8 cellular contexts compared by ENCODE assay signal in genomic region chr18:68623342-68623741, GRCh38.
A peak's percentile ranks its signal among the peaks of the same experiment; 100 is the strongest.
DNase-seq lines count a peak whose midpoint lies in the region; ATAC-seq, FAIRE-seq and TF ChIP-seq lines count a peak whose summit lies in the region.

No MANE protein-coding gene starts in this region.

- peak; percentile 69 for DNase-seq in COR-L47 (lab: John Stamatoyannopoulos, UW)
- peak; percentile 89 for DNase-seq in LHCN-M2 (ENCODE audit: low read depth)
- DNase-seq in RCC 7860 (ENCODE audit: low spot score), result peak; percentile 18
- DNase-seq in caudate nucleus (lab: John Stamatoyannopoulos, UW), result peak in 48 of 61 donors; percentile 0 to 69 (median 22)
- DNase-seq in right lobe of liver, result no peak
- DNase-seq in urothelium cell line (ENCODE audit: low spot score), result peak; percentile 50

- H3K27me3 ChIP-seq in right lobe of liver, result no peaks in the 10 kb centered on the region

- H3K27ac ChIP-seq in caudate nucleus (ENCODE audit: low read depth, low read length), result no peak overlapping the region
- no peak overlapping the region for H3K27ac ChIP-seq in right lobe of liver

- no peaks in the 10 kb centered on the region for H3K4me1 ChIP-seq in right lobe of liver

- no peak for TF ChIP-seq POLR2A in right lobe of liver (IDR thresholded peaks at IDR 0.05)

- 7% methylated on average over 2 of the region's 3 CpGs for WGBS in right lobe of liver (ENCODE audit: insufficient coverage, low coverage, low lambda C conversion rate, missing lambda C conversion rate)

- TF ChIP-seq CTCF in right lobe of liver (IDR thresholded peaks at IDR 0.05), result peak; percentile 28 to 43 (median 42)

- no peaks in the 10 kb centered on the region for H3K36me3 ChIP-seq in right lobe of liver

- H3K4me3 ChIP-seq in right lobe of liver, result no peak overlapping the region

- FAIRE-seq in RCC 7860 (lab: Jason Lieb, UNC), result no peak
- FAIRE-seq in urothelium cell line (lab: Jason Lieb, UNC), result no peak

- intact Hi-C loops in right lobe of liver (cut with DNase I), result no loop called here

- ATAC-seq in GM19324 (IDR thresholded peaks at IDR 0.05; ENCODE audit: low FRiP score, unreplicated experiment) (peak; percentile 46), right lobe of liver (peak in 3 of 4 donors; percentile 35 to 48 (median 40)), HG02588 (IDR thresholded peaks at IDR 0.05; ENCODE audit: unreplicated experiment) (no peak)

- H3K9me3 ChIP-seq in right lobe of liver, result no peaks in the 10 kb centered on the region

Comparison
In these comparisons a context has a peak if more than half of its experiments do, and no peak if none do; other contexts are left out.
1. DNase-seq: peak in COR-L47 (single experiment), LHCN-M2 (single experiment), RCC 7860 (single experiment), caudate nucleus (48 of 61) and urothelium cell line (single experiment); none in right lobe of liver (0 of 3).